In genomic region chr4:125651707-125652357, GRCh38 we compare ENCODE assay signal across 6 cellular contexts.
DNase-seq lines count a peak whose midpoint lies in the region; ATAC-seq, FAIRE-seq and TF ChIP-seq lines count a peak whose summit lies in the region.
"Not testable (repeated sequence)": the region's sequence is repeated elsewhere in the genome, so short reads cannot be mapped to it uniquely, and the experiment has no call there.

No MANE protein-coding gene starts in this region.

- not testable (repeated sequence) for FAIRE-seq in kidney (lab: Jason Lieb, UNC)

- TF ChIP-seq CTCF in kidney (IDR thresholded peaks at IDR 0.05; ENCODE audit: borderline replicate concordance, extremely low read depth, insufficient read depth); testis (IDR thresholded peaks at IDR 0.05); upper lobe of right lung (IDR thresholded peaks at IDR 0.05): not testable (repeated sequence)

- not testable (repeated sequence) for H3K36me3 ChIP-seq in kidney (ENCODE audit: control insufficient read depth in 1 of 2, insufficient read depth in 2 of 2, low read length in 2 of 2); testis (ENCODE audit: low read depth, missing control alignments); upper lobe of right lung

- H3K9me3 ChIP-seq in kidney (ENCODE audit: control insufficient read depth in 1 of 2, low read length in 2 of 2); testis; upper lobe of right lung: not testable (repeated sequence)

- H3K27ac ChIP-seq in kidney (ENCODE audit: low read depth in 2 of 2, low read length in 2 of 2); testis; upper lobe of right lung: not testable (repeated sequence)

- WGBS in testis, 2 donors: 64 to 82% methylated on average over 8 to 33 of the region's 33 CpGs

- H3K4me1 ChIP-seq in kidney (ENCODE audit: control insufficient read depth in 1 of 2, insufficient read depth in 1 of 2, low read depth in 1 of 2, low read length in 2 of 2); testis; upper lobe of right lung: not testable (repeated sequence)

- TF ChIP-seq POLR2A in testis (IDR thresholded peaks at IDR 0.05): not testable (repeated sequence)

- DNase-seq in activated gamma-delta T cell (lab: John Stamatoyannopoulos, UW) (peak; percentile 5), Right ventricle myocardium inferior (ENCODE audit: missing footprints) (peak; percentile 63), kidney (peak; percentile 68), posterior vena cava (ENCODE audit: low spot score) (peak; percentile 62), upper lobe of right lung (peak; percentile 52)
- not testable (repeated sequence) for DNase-seq in testis

- not testable (repeated sequence) for H3K4me3 ChIP-seq in kidney (ENCODE audit: low read length in 2 of 2); upper lobe of right lung
- H3K4me3 ChIP-seq in testis: peak overlapping the region; percentile 36 to 38

- intact Hi-C loops in Right ventricle myocardium inferior (cut with DNase I); kidney (cut with DNase I); posterior vena cava (cut with DNase I); testis (cut with DNase I; ENCODE audit: low total_unique reads); upper lobe of right lung (cut with DNase I): not testable (repeated sequence)

- H3K27me3 ChIP-seq in testis, upper lobe of right lung: not testable (repeated sequence)

- not testable (repeated sequence) for H3K9ac ChIP-seq in kidney (ENCODE audit: low read length in 2 of 2)

- not testable (repeated sequence) for ATAC-seq in Right ventricle myocardium inferior, upper lobe of right lung
